ENCODE assay signal across 1 cellular context in genomic region chr20:32628960-32629530, GRCh38.
A peak's percentile ranks its signal among the peaks of the same experiment; 100 is the strongest.
TF ChIP-seq lines count a peak whose summit lies in the region.

No MANE protein-coding gene starts in this region.

TF ChIP-seq in HepG2, 621 proteins besides CTCF, POLR2A, EP300 and RAD21 (continued from another document and continues in another):
- TF ChIP-seq AKNA (CRISPR knock-in tag; IDR thresholded peaks at IDR 0.05; ENCODE audit: borderline replicate concordance) (no peak), ZNF879 (CRISPR knock-in tag; IDR thresholded peaks at IDR 0.05) (no peak), NFYC (CRISPR knock-in tag; IDR thresholded peaks at IDR 0.05) (no peak), SP5 (CRISPR knock-in tag; IDR thresholded peaks at IDR 0.05; ENCODE audit: borderline replicate concordance, low read depth) (0 out of 2 replicates have a peak, but pooled peaks have one; percentile 8), ZNF713 (CRISPR knock-in tag; IDR thresholded peaks at IDR 0.05) (no peak), ATF4 (CRISPR knock-in tag; IDR thresholded peaks at IDR 0.05) (no peak), ZNF33A (CRISPR knock-in tag; IDR thresholded peaks at IDR 0.05; ENCODE audit: borderline replicate concordance) (no peak), HNF1B (CRISPR knock-in tag; IDR thresholded peaks at IDR 0.05) (0 out of 2 replicates have a peak, but pooled peaks have one; percentile 28), NFRKB (IDR thresholded peaks at IDR 0.05) (no peak), BRF2 (CRISPR knock-in tag; IDR thresholded peaks at IDR 0.05) (no peak), TBL1XR1 (IDR thresholded peaks at IDR 0.05; ENCODE audit: borderline replicate concordance, low read length, partially characterized antibody) (no peak), BORCS8-MEF2B (CRISPR knock-in tag; IDR thresholded peaks at IDR 0.05) (0 out of 2 replicates have a peak, but pooled peaks have one; percentile 18), ZNF605 (CRISPR knock-in tag; IDR thresholded peaks at IDR 0.05) (0 out of 2 replicates have a peak, but pooled peaks have one; percentile 20), ZNF589 (CRISPR knock-in tag; conservative IDR thresholded peaks at IDR 0.05) (0 out of 2 replicates have a peak, but pooled peaks have one; percentile 30), ZNF143 (CRISPR knock-in tag; IDR thresholded peaks at IDR 0.05) (peak; percentile 54; the same call in 1 of the 2 replicates), POGZ (CRISPR knock-in tag; IDR thresholded peaks at IDR 0.05) (no peak), GATAD2A (CRISPR knock-in tag; IDR thresholded peaks at IDR 0.05) (0 out of 2 replicates have a peak, but pooled peaks have one; percentile 9), SNAPC2 (CRISPR knock-in tag; IDR thresholded peaks at IDR 0.05) (no peak), NONO (IDR thresholded peaks at IDR 0.05) (no peak), NONO (CRISPR knock-in tag; conservative IDR thresholded peaks at IDR 0.05) (0 out of 2 replicates have a peak, but pooled peaks have one; percentile 54), THAP9 (CRISPR knock-in tag; IDR thresholded peaks at IDR 0.05; ENCODE audit: borderline replicate concordance) (no peak), HDAC6 (IDR thresholded peaks at IDR 0.05; ENCODE audit: low read depth, low read length) (no peak), RCOR2 (CRISPR knock-in tag; IDR thresholded peaks at IDR 0.05) (no peak), ZNF513 (CRISPR knock-in tag; conservative IDR thresholded peaks at IDR 0.05) (no peak), NKX3-1 (CRISPR knock-in tag; IDR thresholded peaks at IDR 0.05) (no peak), ZNF441 (CRISPR knock-in tag; IDR thresholded peaks at IDR 0.05; ENCODE audit: borderline replicate concordance) (no peak), HIC2 (CRISPR knock-in tag; IDR thresholded peaks at IDR 0.05; ENCODE audit: low read depth) (0 out of 2 replicates have a peak, but pooled peaks have one; percentile 20), HNF4G (IDR thresholded peaks at IDR 0.05; ENCODE audit: borderline replicate concordance, low read depth, low read length) (peak; percentile 45; the same call in 1 of the 2 replicates), HNF4G (CRISPR knock-in tag; IDR thresholded peaks at IDR 0.05; ENCODE audit: borderline replicate concordance, low read depth) (0 out of 2 replicates have a peak, but pooled peaks have one; percentile 38), ETV5 (CRISPR knock-in tag; IDR thresholded peaks at IDR 0.05; ENCODE audit: borderline replicate concordance) (peak; percentile 2; the same call in 1 of the 2 replicates), ZMAT5 (CRISPR knock-in tag; IDR thresholded peaks at IDR 0.05; ENCODE audit: borderline replicate concordance, low read depth) (no peak), ZFP91 (CRISPR knock-in tag; IDR thresholded peaks at IDR 0.05; ENCODE audit: borderline replicate concordance) (no peak), MTERF4 (CRISPR knock-in tag; IDR thresholded peaks at IDR 0.05) (no peak), GPBP1L1 (CRISPR knock-in tag; IDR thresholded peaks at IDR 0.05) (no peak), ZNF639 (CRISPR knock-in tag; conservative IDR thresholded peaks at IDR 0.05) (no peak), IRX3 (CRISPR knock-in tag; IDR thresholded peaks at IDR 0.05; ENCODE audit: borderline replicate concordance, low read depth) (no peak), ZNF652 (CRISPR knock-in tag; IDR thresholded peaks at IDR 0.05; ENCODE audit: borderline replicate concordance, low read depth) (no peak)
